22 cellular contexts compared by ENCODE assay signal in genomic region chr3:142690613-142691012, GRCh38. TPM values are rescaled to one million over a fixed set of nuclear protein-coding genes. Genes with fewer than 3 reads are reported as not detected.
DNase-seq lines count a peak whose midpoint lies in the region; ATAC-seq and TF ChIP-seq lines count a peak whose summit lies in the region.
"Had no signal": no experiment of that assay in that cellular context is flagged by ENCODE, and none has a peak within 500 bp of the region (broad histone marks: within the 10 kb centered on the region; RNA-seq: fewer than 3 reads in every experiment).

No MANE protein-coding gene starts in this region.

- no peak overlapping the region for H3K27ac Mint-ChIP-seq in activated T-helper 17 cell treated with anti-CD3 and anti-CD28 coated beads, Interleukin-2, amount 50 U/mL, for 72 hours
- H3K27ac Mint-ChIP-seq in stimulated activated effector memory CD8-positive, alpha-beta T cell treated with anti-CD3 and anti-CD28 coated beads, Interleukin-12 subunit alpha, Interleukin-12 subunit beta, amount 100 ng/mL, for 72 hours = no peak overlapping the region
- H3K27ac Mint-ChIP-seq: B cell; CD4-positive, alpha-beta T cell; CD8-positive, alpha-beta T cell had no signal

- H3K9ac ChIP-seq in neural cell (ENCODE audit: low read length) = no peak overlapping the region
- H3K9ac ChIP-seq: BLaER1 treated with 17β-estradiol and CSF1 and Interleukin-3, amounts not matched to agents 10 nM and 100 nM had no signal

- peak; percentile 30 for TF ChIP-seq EP300 in neural cell (conservative IDR thresholded peaks at IDR 0.05; ENCODE audit: poor library complexity, severe bottlenecking)

- no peaks in the 10 kb centered on the region for H3K4me1 Mint-ChIP-seq in activated T-helper 17 cell treated with anti-CD3 and anti-CD28 coated beads, Interleukin-2, amount 50 U/mL, for 72 hours
- no peaks in the 10 kb centered on the region for H3K4me1 Mint-ChIP-seq in stimulated activated effector memory CD8-positive, alpha-beta T cell treated with anti-CD3 and anti-CD28 coated beads, Interleukin-12 subunit alpha, Interleukin-12 subunit beta, amount 100 ng/mL, for 72 hours
- H3K4me1 Mint-ChIP-seq: B cell had no signal

- DNase-seq in stimulated activated effector memory CD8-positive, alpha-beta T cell treated with anti-CD3 and anti-CD28 coated beads, Interleukin-12 subunit alpha, Interleukin-12 subunit beta, amount 100 ng/mL, for 72 hours (ENCODE audit: low spot score in 2 of 2) = no peak
- DNase-seq in NCI-H1436 treated with DMSO at 0.1 percent for 48 hours (lab: John Stamatoyannopoulos, UW) = no peak
- DNase-seq: AML-193; Caco-2; CD4-positive, alpha-beta T cell; CD8-positive, alpha-beta T cell; DMS 273 treated with DMSO at 0.1 percent for 48 hours; DMS153; DMS53; DMS79; DND-41; EL; GDM1 had no signal

- no peaks in the 10 kb centered on the region for H3K9me3 Mint-ChIP-seq in activated T-helper 17 cell treated with anti-CD3 and anti-CD28 coated beads, Interleukin-2, amount 50 U/mL, for 72 hours
- no peaks in the 10 kb centered on the region for H3K9me3 Mint-ChIP-seq in stimulated activated effector memory CD8-positive, alpha-beta T cell treated with anti-CD3 and anti-CD28 coated beads, Interleukin-12 subunit alpha, Interleukin-12 subunit beta, amount 100 ng/mL, for 72 hours
- H3K9me3 Mint-ChIP-seq: CD4-positive, alpha-beta T cell; CD8-positive, alpha-beta T cell had no signal

- TF ChIP-seq RAD21 in neural cell (conservative IDR thresholded peaks at IDR 0.05) = no peak

- no peak overlapping the region for H3K27ac ChIP-seq in neural cell (ENCODE audit: low read length)
- H3K27ac ChIP-seq: 22Rv1; A549; BLaER1 treated with 17β-estradiol and CSF1 and Interleukin-3, amounts not matched to agents 10 nM and 100 nM; C4-2B had no signal

- H3F3A ChIP-seq in neural cell (ENCODE audit: insufficient read depth, low read length, poor library complexity, severe bottlenecking) = no peaks in the 10 kb centered on the region

- H3K27me3 ChIP-seq in neural cell (ENCODE audit: insufficient read depth, low read depth, low read length) = no peaks in the 10 kb centered on the region
- H3K27me3 ChIP-seq: BLaER1 treated with 17β-estradiol and CSF1 and Interleukin-3, amounts not matched to agents 10 nM and 100 nM had no signal

- H3K4me3 ChIP-seq in neural cell (ENCODE audit: low read length) = no peak overlapping the region
- H3K4me3 ChIP-seq: A549; BLaER1 treated with 17β-estradiol and CSF1 and Interleukin-3, amounts not matched to agents 10 nM and 100 nM; GM12878 had no signal

- no peak overlapping the region for H2AFZ ChIP-seq in neural cell (ENCODE audit: low read depth, low read length)

- no peaks in the 10 kb centered on the region for H3K36me3 ChIP-seq in neural cell (ENCODE audit: insufficient read depth, low read length)
- H3K36me3 ChIP-seq: BLaER1 treated with 17β-estradiol and CSF1 and Interleukin-3, amounts not matched to agents 10 nM and 100 nM had no signal

- no peak overlapping the region for H3K4me2 ChIP-seq in neural cell (ENCODE audit: low read length)
- H3K4me2 ChIP-seq: A549; BLaER1 treated with 17β-estradiol and CSF1 and Interleukin-3, amounts not matched to agents 10 nM and 100 nM had no signal

- H3K79me2 ChIP-seq in neural cell (replicated peaks; ENCODE audit: insufficient read depth, low read length) = no peaks in the 10 kb centered on the region

- H4K20me1 ChIP-seq in neural cell (ENCODE audit: insufficient read depth) = no peaks in the 10 kb centered on the region
- H4K20me1 ChIP-seq: BLaER1 treated with 17β-estradiol and CSF1 and Interleukin-3, amounts not matched to agents 10 nM and 100 nM had no signal

- no peak overlapping the region for H3K4me3 Mint-ChIP-seq in activated T-helper 17 cell treated with anti-CD3 and anti-CD28 coated beads, Interleukin-2, amount 50 U/mL, for 72 hours
- no peak overlapping the region for H3K4me3 Mint-ChIP-seq in stimulated activated effector memory CD8-positive, alpha-beta T cell treated with anti-CD3 and anti-CD28 coated beads, Interleukin-12 subunit alpha, Interleukin-12 subunit beta, amount 100 ng/mL, for 72 hours
- H3K4me3 Mint-ChIP-seq: B cell; CD4-positive, alpha-beta T cell; CD8-positive, alpha-beta T cell had no signal

- TF ChIP-seq CTCF in neural cell (IDR thresholded peaks at IDR 0.05; ENCODE audit: poor library complexity, severe bottlenecking) = no peak

- H3K36me3 Mint-ChIP-seq in activated T-helper 17 cell treated with anti-CD3 and anti-CD28 coated beads, Interleukin-2, amount 50 U/mL, for 72 hours (ENCODE audit: low read depth) = no peaks in the 10 kb centered on the region
- H3K36me3 Mint-ChIP-seq in stimulated activated effector memory CD8-positive, alpha-beta T cell treated with anti-CD3 and anti-CD28 coated beads, Interleukin-12 subunit alpha, Interleukin-12 subunit beta, amount 100 ng/mL, for 72 hours = no peaks in the 10 kb centered on the region

- H3K9me2 ChIP-seq in neural cell (ENCODE audit: insufficient read depth, low read length) = no peaks in the 10 kb centered on the region

- peak; percentile 68 for ATAC-seq in activated T-helper 17 cell treated with anti-CD3 and anti-CD28 coated beads, Interleukin-2, amount 50 U/mL, for 72 hours (replicated peaks)
- peak; percentile 56 for ATAC-seq in stimulated activated effector memory CD8-positive, alpha-beta T cell treated with anti-CD3 and anti-CD28 coated beads, Interleukin-12 subunit alpha, Interleukin-12 subunit beta, amount 100 ng/mL, for 72 hours
- no peak for ATAC-seq in GM21723 (IDR thresholded peaks at IDR 0.05; ENCODE audit: unreplicated experiment)
- ATAC-seq: A549; CD8-positive, alpha-beta T cell; GM12878 had no signal

- H3K27me3 Mint-ChIP-seq in activated T-helper 17 cell treated with anti-CD3 and anti-CD28 coated beads, Interleukin-2, amount 50 U/mL, for 72 hours = no peaks in the 10 kb centered on the region
- H3K27me3 Mint-ChIP-seq: B cell; CD4-positive, alpha-beta T cell had no signal

- H3K9me3 ChIP-seq in neural cell (ENCODE audit: low read length) = no peaks in the 10 kb centered on the region
- H3K9me3 ChIP-seq: A549; BLaER1 treated with 17β-estradiol and CSF1 and Interleukin-3, amounts not matched to agents 10 nM and 100 nM; Caco-2 had no signal

TF ChIP-seq in neural cell, 6 proteins besides CTCF, POLR2A, EP300 and RAD21:
- no peak for TF ChIP-seq REST (IDR thresholded peaks at IDR 0.05; ENCODE audit: borderline replicate concordance)
- TF ChIP-seq MXI1 (conservative IDR thresholded peaks at IDR 0.05; ENCODE audit: poor library complexity, severe bottlenecking) = no peak
- no peak for TF ChIP-seq SMC3 (conservative IDR thresholded peaks at IDR 0.05; ENCODE audit: poor library complexity)
- TF ChIP-seq POLR2AphosphoS5 (IDR thresholded peaks at IDR 0.05) = peak; percentile 19

RNA-seq across cellular contexts. Expression of gene TRPC1, which starts 33.2 kb away (rescaled TPM):
- total RNA-seq in activated T-helper 17 cell treated with anti-CD3 and anti-CD28 coated beads, Interleukin-2, amount 50 U/mL, for 72 hours = 1 to 10 TPM; 3.4 to 8.0 TPM
- 37.2 and 74.5 TPM in 2 replicates for polyA plus RNA-seq in neural cell
- 69.3 and 84.2 TPM in 2 replicates for polyA minus RNA-seq in neural cell
